In genomic region chr2:73696521-73696920, GRCh38 we compare ENCODE assay signal across 5 cellular contexts. TPM values are rescaled to one million over a fixed set of nuclear protein-coding genes. Genes with fewer than 3 reads are reported as not detected.
"Had no signal": no experiment of that assay in that cellular context is flagged by ENCODE, and none has a peak within 500 bp of the region (broad histone marks: within the 10 kb centered on the region; RNA-seq: fewer than 3 reads in every experiment).

No MANE protein-coding gene starts in this region.

RNA-seq across cellular contexts. Expression of gene NAT8, which starts 54.3 kb away (rescaled TPM):
- total RNA-seq: HT-29, HT1080, IMR-90, K562 had no signal
- polyA plus RNA-seq: IgD-negative memory B cell, IMR-90, K562 had no signal
